8 cellular contexts compared by ENCODE assay signal in genomic region chr1:234963180-234963903, GRCh38.
DNase-seq lines count a peak whose midpoint lies in the region; ATAC-seq and TF ChIP-seq lines count a peak whose summit lies in the region.

No MANE protein-coding gene starts in this region.

- H3K4me2 ChIP-seq in neuronal stem cell (ENCODE audit: insufficient read depth, low read length, poor library complexity, severe bottlenecking) = no peak overlapping the region

- H3K4me1 Mint-ChIP-seq in activated CD8-positive, alpha-beta memory T cell treated with anti-CD3 and anti-CD28 coated beads, Interleukin-2, amount 10 ng/mL, durations not matched to agents 7 days and 5 days = peaks cover 62% of the 10 kb centered on the region

- no peaks in the 10 kb centered on the region for H3K9me3 ChIP-seq in neuronal stem cell (replicated peaks in 1 of 2; ENCODE audit: control insufficient read depth in 2 of 2, insufficient read depth in 1 of 2, low read depth in 1 of 2, low read length in 2 of 2)

- H3K36me3 ChIP-seq in neuronal stem cell (replicated peaks in 1 of 2; ENCODE audit: control insufficient read depth in 2 of 2, insufficient read depth in 2 of 2, low read length in 2 of 2) = no peaks in the 10 kb centered on the region

- H2AK5ac ChIP-seq in neuronal stem cell (ENCODE audit: low read depth, low read length) = no peak overlapping the region

- no peak overlapping the region for H2BK5ac ChIP-seq in neuronal stem cell (ENCODE audit: low read length)

- no peaks in the 10 kb centered on the region for H3K36me3 Mint-ChIP-seq in activated CD8-positive, alpha-beta memory T cell treated with anti-CD3 and anti-CD28 coated beads, Interleukin-2, amount 10 ng/mL, durations not matched to agents 7 days and 5 days

- no peaks in the 10 kb centered on the region for H3K27me3 Mint-ChIP-seq in activated CD8-positive, alpha-beta memory T cell treated with anti-CD3 and anti-CD28 coated beads, Interleukin-2, amount 10 ng/mL, durations not matched to agents 7 days and 5 days

- no peak overlapping the region for H4K91ac ChIP-seq in neuronal stem cell (ENCODE audit: low read depth, low read length, poor library complexity)

- H2BK12ac ChIP-seq in neuronal stem cell (ENCODE audit: low read length) = no peak overlapping the region

- CTCF ChIA-PET in activated CD8-positive, alpha-beta memory T cell treated with anti-CD3 and anti-CD28 coated beads, Interleukin-2, amount 10 ng/mL, durations not matched to agents 7 days and 5 days (lab: Charles Lee) = interaction anchor here (0.8 to 2.2 kb wide), 6 partner anchors 12 to 118 kb away, joined by 3 to 13 read pairs (median 3); no protein-coding TSS in a partner anchor

- no peak overlapping the region for H3K23ac ChIP-seq in neuronal stem cell (ENCODE audit: low read depth, low read length, poor library complexity)

- H3K4me3 Mint-ChIP-seq in activated CD8-positive, alpha-beta memory T cell treated with anti-CD3 and anti-CD28 coated beads, Interleukin-2, amount 10 ng/mL, durations not matched to agents 7 days and 5 days = peak overlapping the region; percentile 64

- peaks cover 17 to 41% of the 10 kb centered on the region in 2 donors for H3K4me1 ChIP-seq in neuronal stem cell (ENCODE audit: control insufficient read depth in 2 of 2, insufficient read depth in 1 of 2, low read depth in 1 of 2, low read length in 2 of 2)

- WGBS in neuronal stem cell (ENCODE audit: extremely low coverage in 2 of 2, insufficient read length in 2 of 2, insufficient replicate concordance in 1 of 2), 2 donors = no CpG with 5 or more reads among the region's 15 CpGs

- no peak overlapping the region for H3K14ac ChIP-seq in neuronal stem cell (ENCODE audit: low read length)

- no peak overlapping the region for H2BK15ac ChIP-seq in neuronal stem cell (ENCODE audit: low read length)

- TF ChIP-seq CTCF in GM10266 (IDR thresholded peaks at IDR 0.05; ENCODE audit: control insufficient read depth, insufficient read depth, low read depth, missing control alignments) (no peak), epithelial cell of esophagus (IDR thresholded peaks at IDR 0.05; ENCODE audit: insufficient read depth, low read depth, low read length, missing control alignments) (no peak)

- no peak overlapping the region for H4K8ac ChIP-seq in neuronal stem cell (ENCODE audit: low read depth, low read length)

- H3K18ac ChIP-seq in neuronal stem cell (ENCODE audit: low read length) = no peak overlapping the region

- no peak overlapping the region for H3K4ac ChIP-seq in neuronal stem cell (ENCODE audit: low read length)

- ATAC-seq in HG02678 (IDR thresholded peaks at IDR 0.05; ENCODE audit: unreplicated experiment) = peak; percentile 86
- peak; percentile 81 for ATAC-seq in activated CD8-positive, alpha-beta memory T cell treated with anti-CD3 and anti-CD28 coated beads, Interleukin-2, amount 10 ng/mL, durations not matched to agents 7 days and 5 days

- peak overlapping the region; percentile 81 for H2AFZ ChIP-seq in neuronal stem cell (ENCODE audit: low read length)

- DNase-seq in GM10266 (ENCODE audit: extremely low spot score) (peak; percentile 87), NCI-H69 (lab: John Stamatoyannopoulos, UW) (peak; percentile 42), epithelial cell of esophagus (ENCODE audit: low read depth) (peak; percentile 84), neuronal stem cell (ENCODE audit: low spot score) (no peak), SHP77 treated with DMSO at 0.1 percent for 48 hours (lab: John Stamatoyannopoulos, UW) (no peak)
- peak; percentile 96 for DNase-seq in activated CD8-positive, alpha-beta memory T cell treated with anti-CD3 and anti-CD28 coated beads, Interleukin-2, amount 10 ng/mL, durations not matched to agents 7 days and 5 days

- H3K27me3 ChIP-seq in neuronal stem cell (ENCODE audit: control insufficient read depth in 3 of 3, insufficient read depth in 3 of 3, low read depth in 1 of 3, low read length in 3 of 3) = no peaks in the 10 kb centered on the region

- H3K4me3 ChIP-seq in epithelial cell of esophagus (ENCODE audit: low read length) (no peak overlapping the region), neuronal stem cell (ENCODE audit: low read length in 2 of 2) (no peak overlapping the region)

- no peaks in the 10 kb centered on the region for H3K79me1 ChIP-seq in neuronal stem cell (ENCODE audit: low read depth, low read length)

- no peak overlapping the region for H3K27ac ChIP-seq in neuronal stem cell (replicated peaks; ENCODE audit: low read length)
- peak overlapping the region; percentile 39 for H3K27ac ChIP-seq in temporal lobe (ENCODE audit: low read depth, low read length)

- H2BK120ac ChIP-seq in neuronal stem cell (ENCODE audit: low read depth, low read length) = no peak overlapping the region

- peak overlapping the region; percentile 89 for H3K27ac Mint-ChIP-seq in activated CD8-positive, alpha-beta memory T cell treated with anti-CD3 and anti-CD28 coated beads, Interleukin-2, amount 10 ng/mL, durations not matched to agents 7 days and 5 days

- H3K9ac ChIP-seq in neuronal stem cell (ENCODE audit: low read depth, low read length, poor library complexity) = no peak overlapping the region

- no peaks in the 10 kb centered on the region for H3K9me3 Mint-ChIP-seq in activated CD8-positive, alpha-beta memory T cell treated with anti-CD3 and anti-CD28 coated beads, Interleukin-2, amount 10 ng/mL, durations not matched to agents 7 days and 5 days (ENCODE audit: low read depth)

Comparison
In these comparisons a context has a peak if more than half of its experiments do, and no peak if none do; other contexts are left out.
1. DNase-seq: peak in GM10266 (single experiment), NCI-H69 (single experiment), activated CD8-positive, alpha-beta memory T cell treated with anti-CD3 and anti-CD28 coated beads, Interleukin-2, amount 10 ng/mL, durations not matched to agents 7 days and 5 days (single experiment) and epithelial cell of esophagus (single experiment); none in neuronal stem cell (single experiment) and SHP77 treated with DMSO at 0.1 percent for 48 hours (single experiment).